ENCODE assay signal across 1 cellular context in genomic region chr2:8414946-8415869, GRCh38.
TF ChIP-seq lines count a peak whose summit lies in the region.

No MANE protein-coding gene starts in this region.

TF ChIP-seq in WTC11, 78 proteins besides CTCF, POLR2A, EP300 and RAD21 (continued from another document):
- no peak for TF ChIP-seq ZNF396 (CRISPR knock-in tag; IDR thresholded peaks at IDR 0.05; ENCODE audit: borderline replicate concordance)
- no peak for TF ChIP-seq ZNF121 (CRISPR knock-in tag; IDR thresholded peaks at IDR 0.05)
- no peak for TF ChIP-seq USF2 (CRISPR knock-in tag; IDR thresholded peaks at IDR 0.05)
- no peak for TF ChIP-seq GABPB1 (CRISPR knock-in tag; IDR thresholded peaks at IDR 0.05)
- no peak for TF ChIP-seq JAZF1 (CRISPR knock-in tag; IDR thresholded peaks at IDR 0.05)
